ENCODE assay signal across 8 cellular contexts in genomic region chr2:36403675-36404230, GRCh38. TPM values are rescaled to one million over a fixed set of nuclear protein-coding genes. Genes with fewer than 3 reads are reported as not detected.
DNase-seq lines count a peak whose midpoint lies in the region; ATAC-seq lines count a peak whose summit lies in the region.

No MANE protein-coding gene starts in this region.

- intact Hi-C loops in left ventricle myocardium superior (cut with micrococcal nuclease) = no loop called here

- peak; percentile 53 for DNase-seq in SIG-M5 treated with dmso at 0.1 percent for 504 hours (lab: John Stamatoyannopoulos, UW; ENCODE audit: unreplicated experiment)
- DNase-seq in SIG-M5 (lab: John Stamatoyannopoulos, UW) = no peak
- peak; percentile 25 for DNase-seq in T1000 (lab: John Stamatoyannopoulos, UW)
- DNase-seq in non-pigmented ciliary epithelial cell (ENCODE audit: low read depth) = peak; percentile 81
- DNase-seq in pons (ENCODE audit: low spot score) = no peak
- no peak for DNase-seq in left ventricle myocardium superior
- DNase-seq in NCI-H1105 treated with DMSO at 0.1 percent for 48 hours (lab: John Stamatoyannopoulos, UW) = no peak

- ATAC-seq in HG03135 (IDR thresholded peaks at IDR 0.05; ENCODE audit: unreplicated experiment) (peak; percentile 68), left ventricle myocardium superior (no peak)

RNA-seq across cellular contexts. Expression of gene CRIM1, which starts 48.2 kb away (rescaled TPM):
- 26.0 TPM for total RNA-seq in left ventricle myocardium superior

Comparison
In these comparisons a context has a peak if more than half of its experiments do, and no peak if none do; other contexts are left out.
1. DNase-seq: peak in SIG-M5 treated with dmso at 0.1 percent for 504 hours (single experiment), T1000 (single experiment) and non-pigmented ciliary epithelial cell (single experiment); none in SIG-M5 (single experiment), pons (single experiment), left ventricle myocardium superior (single experiment) and NCI-H1105 treated with DMSO at 0.1 percent for 48 hours (single experiment).